ENCODE assay signal across 6 cellular contexts in the genomic region with DNA sequence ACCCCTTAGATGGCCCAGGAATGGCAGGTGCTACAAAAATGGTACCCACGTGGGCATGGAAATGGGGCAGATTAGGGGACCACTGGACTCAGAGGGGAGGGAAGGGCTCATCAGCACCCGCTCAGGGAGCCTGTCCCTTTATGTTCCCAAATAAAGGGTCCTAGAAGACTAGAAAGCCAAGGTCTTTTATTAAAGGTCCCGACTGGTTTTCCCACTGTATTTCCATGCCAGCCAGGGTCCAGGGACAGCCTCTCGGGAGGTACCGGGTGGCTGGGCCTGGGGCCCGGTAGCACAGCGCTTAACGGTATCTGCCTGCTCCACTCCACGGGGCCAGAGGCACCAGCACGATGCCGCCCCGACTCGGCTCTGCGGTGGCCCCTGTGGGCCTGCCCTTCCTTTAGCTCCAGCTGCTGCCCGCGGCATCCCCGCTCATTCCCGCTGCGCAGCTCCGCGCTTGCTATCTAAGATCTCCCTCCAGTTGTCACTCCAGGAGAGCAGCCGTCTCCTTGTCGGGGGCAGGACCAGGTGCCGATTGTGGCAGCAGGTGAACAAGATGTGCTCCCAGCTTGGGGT. TPM values are rescaled to one million over a fixed set of nuclear protein-coding genes. Genes with fewer than 3 reads are reported as not detected.
DNase-seq lines count a peak whose midpoint lies in the region; TF ChIP-seq lines count a peak whose summit lies in the region.

No MANE protein-coding gene starts in this region.

- no peaks in the 10 kb centered on the region for H3K4me1 ChIP-seq in ovary (ENCODE audit: insufficient read depth)

- H3K9me3 ChIP-seq in ovary, result no peaks in the 10 kb centered on the region

- H3K27ac ChIP-seq in HL-60 (replicated peaks) (no peak overlapping the region), brain microvascular endothelial cell (no peak overlapping the region), ovary (peak overlapping the region in 1 of 2 donors; percentile 76)

- TF ChIP-seq CTCF in HL-60 (IDR thresholded peaks at IDR 0.05; ENCODE audit: insufficient read depth, low read length) (no peak), brain microvascular endothelial cell (IDR thresholded peaks at IDR 0.05; ENCODE audit: low read depth, low read length, missing control alignments) (no peak), ovary (IDR thresholded peaks at IDR 0.05) (no peak)

- H3K4me3 ChIP-seq in HL-60 (replicated peaks; ENCODE audit: insufficient read depth, low read length) (peak overlapping the region; percentile 87), brain microvascular endothelial cell (ENCODE audit: low read depth, low read length) (peak overlapping the region; percentile 77), ovary (peak overlapping the region; percentile 74)

- WGBS in ovary, 3 donors, result 67 to 82% (median 70%) methylated on average over 24 of the region's 24 CpGs

- no peak for TF ChIP-seq POLR2A in ovary (IDR thresholded peaks at IDR 0.05)

- intact Hi-C loops in ovary (cut with DNase I), result no loop called here

- H3K36me3 ChIP-seq in brain microvascular endothelial cell (replicated peaks) (peaks cover 2% of the 10 kb centered on the region), ovary (no peaks in the 10 kb centered on the region)

- DNase-seq in HL-60 (ENCODE audit: low read depth in 1 of 2, low spot score in 1 of 2) (no peak), brain microvascular endothelial cell (no peak), ovary (peak in 1 of 5 donors; percentile 44), A172 (ENCODE audit: low spot score) (no peak), superior temporal gyrus (ENCODE audit: extremely low spot score) (no peak)
- DNase-seq in activated CD4-positive, alpha-beta T cell treated with anti-CD3 and anti-CD28 coated beads, Interleukin-2, amount 50 U/mL, for 48 hours, result no peak

- no peaks in the 10 kb centered on the region for H3K27me3 ChIP-seq in HL-60 (ENCODE audit: insufficient read depth, poor library complexity, severe bottlenecking)
- no peaks in the 10 kb centered on the region for H3K27me3 ChIP-seq in brain microvascular endothelial cell (replicated peaks)
- no peaks in the 10 kb centered on the region for H3K27me3 ChIP-seq in ovary

- in situ Hi-C loops in brain microvascular endothelial cell (cut with HindIII; ENCODE audit: low pct_ligation_motif_present, low sequenced_read_pairs), result no loop called here

- no peak for TF ChIP-seq EP300 in ovary (IDR thresholded peaks at IDR 0.05)

RNA-seq across cellular contexts. Expression of gene NT5C, which starts 1.4 kb away (rescaled TPM):
- 100 to 1,000 TPM in 2 of 7 donors, 10 to 100 TPM in 5; 51.3 to 118 (median 65.9) TPM for total RNA-seq in ovary
- polyA plus RNA-seq in ovary, result 10 to 100 TPM; 10.0 to 72.9 TPM
- 73.6 and 83.9 TPM in 2 replicates for total RNA-seq in A172 (2014; rRNA removed; shearing (Covaris generic))

RNA-seq across cellular contexts. Expression of gene ARMC7, which starts 20.4 kb away (rescaled TPM):
- total RNA-seq in ovary, result 1 to 10 TPM; 4.6 to 8.5 (median 5.1) TPM
- polyA plus RNA-seq in ovary, result 10 to 100 TPM in 1 of 2 donors, 1 to 10 TPM in 1; 5.7 to 10.5 TPM
- total RNA-seq in A172 (2014; rRNA removed; shearing (Covaris generic)), result 3.2 and 6.0 TPM in 2 replicates

RNA-seq across cellular contexts. Expression of gene JPT1, which starts 24.2 kb away (rescaled TPM):
- 10 to 100 TPM; 12.9 to 46.4 (median 20.2) TPM for total RNA-seq in ovary
- polyA plus RNA-seq in ovary, result 10 to 100 TPM; 20.0 to 54.5 TPM
- total RNA-seq in A172 (2014; rRNA removed; shearing (Covaris generic)), result 626 and 687 TPM in 2 replicates

RNA-seq across cellular contexts. Expression of gene SLC16A5, which starts 42.4 kb away (rescaled TPM):
- 10 to 100 TPM in 5 of 7 donors, 1 to 10 TPM in 2; 6.0 to 20.6 (median 12.6) TPM for total RNA-seq in ovary
- 1 to 10 TPM; 2.0 to 10.0 TPM for polyA plus RNA-seq in ovary
- 0.10 TPM in 1 of 2 replicates, not detected in the other for total RNA-seq in A172 (2014; rRNA removed; shearing (Covaris generic))

RNA-seq across cellular contexts. Expression of gene SUMO2, which starts 52.6 kb away (rescaled TPM):
- total RNA-seq in ovary, result 100 to 1,000 TPM in 5 of 7 donors, 10 to 100 TPM in 2; 75.7 to 504 (median 395) TPM
- 100 to 1,000 TPM; 120 to 497 TPM for polyA plus RNA-seq in ovary
- total RNA-seq in A172 (2014; rRNA removed; shearing (Covaris generic)), result 201 and 239 TPM in 2 replicates

Comparison
In these comparisons a context has a peak if more than half of its experiments do, and no peak if none do; other contexts are left out.
1. RNA of gene JPT1, which starts 24.2 kb away (total RNA-seq): 626 to 687 TPM in A172; 12.9 to 46.4 TPM in ovary; every median in the first group is over 10 times any median in the second.
2. Peak in every context shown above with its lines, with median percentiles within 50 percentile points of each other: H3K4me3 ChIP-seq.